Comparison of ENCODE assay signal across 30 cellular contexts in the genomic region with DNA sequence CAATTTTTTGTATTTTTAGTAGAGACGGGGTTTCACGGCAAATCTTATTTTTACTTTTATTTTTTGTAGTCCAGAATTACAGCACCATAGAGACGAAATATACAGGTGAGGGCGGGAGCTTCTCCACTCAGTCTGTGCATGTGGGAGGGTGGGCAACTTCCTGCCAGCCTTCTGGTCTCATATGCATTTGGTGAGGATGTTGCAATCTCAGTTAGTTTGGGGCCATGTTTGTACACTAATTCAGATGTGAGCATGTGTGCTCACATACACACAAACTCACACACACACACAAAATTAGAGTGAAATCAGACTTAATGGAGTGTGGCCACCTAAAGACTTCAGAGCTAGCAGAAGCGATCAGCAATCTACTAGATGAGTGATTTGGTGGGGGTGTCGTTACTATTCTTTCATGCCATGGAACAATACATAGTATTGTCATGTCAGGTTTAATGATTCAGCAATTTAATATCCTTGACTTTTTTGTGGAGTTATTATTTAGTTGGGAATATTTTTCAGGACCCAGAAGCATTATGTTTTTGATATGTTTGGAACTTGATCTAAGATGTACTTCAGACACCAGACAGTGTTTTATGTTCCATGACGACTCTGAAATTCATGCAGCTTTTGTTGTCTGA.
"Had no signal": no experiment of that assay in that cellular context is flagged by ENCODE, and none has a peak within 500 bp of the region (broad histone marks: within the 10 kb centered on the region; RNA-seq: fewer than 3 reads in every experiment).

No MANE protein-coding gene starts in this region.

- H3K27ac ChIP-seq: breast epithelium, cardiac muscle cell, coronary artery, dorsolateral prefrontal cortex, esophagus squamous epithelium, gastroesophageal sphincter, heart right ventricle, WERI-Rb-1 had no signal

- H3K9me3 ChIP-seq: breast epithelium, esophagus squamous epithelium, gastroesophageal sphincter, heart right ventricle had no signal

- H3K4me1 ChIP-seq: breast epithelium, gastroesophageal sphincter had no signal

- ATAC-seq: activated CD4-positive, CD25-positive, alpha-beta regulatory T cell treated with anti-CD3 and anti-CD28 coated beads, Interleukin-2, amount 50 U/mL, for 24 hours; activated CD8-positive, alpha-beta T cell treated with anti-CD3 and anti-CD28 coated beads for 36 hours; activated T-cell treated with anti-CD3 and anti-CD28 coated beads, Interleukin-2, amount 50 U/mL, for 4 hours; activated T-helper 17 cell treated with anti-CD3 and anti-CD28 coated beads, Interleukin-2, amount 50 U/mL, for 72 hours; gastroesophageal sphincter; heart right ventricle; T-helper 17 cell had no signal

- H2AFZ ChIP-seq: hepatocyte had no signal

- H3K4me2 ChIP-seq: hepatocyte had no signal

- H3K79me2 ChIP-seq: hepatocyte had no signal

- H3K4me3 ChIP-seq: breast epithelium, cardiac muscle cell, coronary artery, dorsolateral prefrontal cortex, esophagus squamous epithelium, gastroesophageal sphincter, heart right ventricle, hepatocyte had no signal

- DNase-seq: activated B cell treated with CpG ODN at 0.5 μM for 24 hours; activated CD4-positive, alpha-beta T cell treated with anti-CD3 and anti-CD28 coated beads for 48 hours; activated CD4-positive, alpha-beta T cell treated with anti-CD3 and anti-CD28 coated beads, Interleukin-2, amount 50 U/mL, for 1 hour; activated CD4-positive, alpha-beta T cell treated with anti-CD3 and anti-CD28 coated beads, Interleukin-2, amount 50 U/mL, for 48 hours; activated CD8-positive, alpha-beta memory T cell treated with anti-CD3 and anti-CD28 coated beads for 24 hours; activated CD8-positive, alpha-beta T cell treated with anti-CD3 and anti-CD28 coated beads for 36 hours; activated effector memory CD4-positive, alpha-beta T cell treated with Interleukin-2 at 50 U/mL for 16 hours; activated gamma-delta T cell treated with Interleukin-2 at 50 U/mL for 16 hours; activated naive CD4-positive, alpha-beta T cell treated with anti-CD3 and anti-CD28 coated beads, Interleukin-2, amount 50 U/mL, for 16 hours; activated naive CD4-positive, alpha-beta T cell treated with Interleukin-2 at 50 U/mL for 16 hours; activated T-cell treated with anti-CD3 and anti-CD28 coated beads, Interleukin-2, amount 50 U/mL, for 4 hours; amniotic stem cell; aorta; dorsolateral prefrontal cortex; effector memory CD4-positive, alpha-beta T cell; endodermal cell; erythroblast; esophagus squamous epithelium; foreskin melanocyte; heart right ventricle; T-helper 17 cell; T1000; WERI-Rb-1 had no signal

- H3K27me3 ChIP-seq: breast epithelium, cardiac muscle cell, esophagus squamous epithelium, gastroesophageal sphincter, heart right ventricle, hepatocyte had no signal

- H3K36me3 ChIP-seq: breast epithelium, cardiac muscle cell, esophagus squamous epithelium, gastroesophageal sphincter, heart right ventricle, WERI-Rb-1 had no signal
